22 cellular contexts compared by ENCODE assay signal in the genomic region with DNA sequence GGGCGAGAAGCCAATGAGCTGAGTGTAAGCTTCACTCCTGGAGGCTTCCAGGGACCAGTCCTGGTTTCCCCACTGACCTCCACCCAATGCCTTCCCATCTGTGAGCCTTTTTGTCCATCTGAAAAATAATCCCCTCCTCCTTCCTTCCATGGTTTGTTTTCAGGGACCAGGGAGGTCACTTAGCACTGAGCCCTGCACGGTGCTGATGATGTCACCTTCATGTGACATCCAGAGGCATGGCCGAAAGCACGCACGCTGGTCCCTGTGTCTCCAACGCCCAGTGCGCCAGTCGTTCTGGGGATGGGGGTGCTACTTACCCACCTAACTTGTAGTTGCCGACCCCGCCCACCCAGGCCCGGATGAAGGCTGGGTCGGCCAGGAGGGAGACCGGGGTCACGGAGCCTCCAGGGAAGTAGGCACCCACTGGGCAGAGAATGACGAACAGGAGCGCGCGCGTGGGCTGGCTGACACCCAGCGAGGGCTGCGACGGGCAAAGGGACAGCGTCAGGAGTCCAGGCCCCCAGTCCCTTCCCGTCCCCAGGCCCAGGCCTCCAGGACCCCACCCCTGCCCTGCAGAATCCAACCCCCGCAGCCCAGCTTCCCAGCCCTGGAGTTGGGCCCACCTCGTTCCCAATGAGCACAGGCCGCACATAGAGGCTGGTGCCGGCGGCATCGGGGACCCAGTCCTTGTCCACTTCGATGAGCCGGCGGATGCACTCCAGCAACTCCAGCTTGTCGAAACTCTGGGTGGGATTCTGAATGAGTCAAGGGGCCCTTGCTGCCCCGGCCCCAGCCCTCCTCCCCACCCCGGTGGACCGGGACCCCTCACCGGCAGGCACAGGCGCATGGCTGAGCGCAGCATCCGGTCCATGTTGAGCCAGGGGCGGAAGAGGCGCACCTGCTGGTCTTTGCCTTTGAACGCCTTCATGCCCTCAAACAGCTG. TPM values are rescaled to one million over a fixed set of nuclear protein-coding genes. Genes with fewer than 3 reads are reported as not detected.
DNase-seq lines count a peak whose midpoint lies in the region; ATAC-seq, FAIRE-seq and TF ChIP-seq lines count a peak whose summit lies in the region.
"Had no signal": no experiment of that assay in that cellular context is flagged by ENCODE, and none has a peak within 500 bp of the region (broad histone marks: within the 10 kb centered on the region; RNA-seq: fewer than 3 reads in every experiment).

No MANE protein-coding gene starts in this region.

- intact Hi-C loops in K562 (cut with micrococcal nuclease) (no loop called here), mucosa of descending colon (cut with DNase I, micrococcal nuclease) (loop anchor here (5.0 to 10.0 kb wide), 2 partner anchors 38 to 175 kb away; partner anchors contain the start of gene HSD17B14 (in 1 of the 2))

- peaks cover 4% of the 10 kb centered on the region for H3K36me3 Mint-ChIP-seq in type B pancreatic cell
- H3K36me3 Mint-ChIP-seq: activated naive CD4-positive, alpha-beta T cell treated with anti-CD3 and anti-CD28 coated beads, Interleukin-2, amount 10 ng/mL, durations not matched to agents 7 days and 5 days; natural killer cell had no signal

- no peak for TF ChIP-seq RAD21 in K562 (CRISPR knock-in tag; conservative IDR thresholded peaks at IDR 0.05 in 1 of 2, IDR thresholded peaks at IDR 0.05 in 1 of 2)

- CTCF ChIA-PET in K562 (lab: Yijun Ruan, JAX; ENCODE audit: low intra/inter-chr PET ratio): no interaction called here

- TF ChIP-seq CTCF in K562 (IDR thresholded peaks at IDR 0.05 in 2 of 3, conservative IDR thresholded peaks at IDR 0.05 in 1 of 3; ENCODE audit: insufficient read depth in 2 of 3, low read depth in 1 of 3, low read length in 3 of 3) (no peak), type B pancreatic cell (conservative IDR thresholded peaks at IDR 0.05) (no peak), mucosa of descending colon (IDR thresholded peaks at IDR 0.05) (no peak)

- H3K9me3 ChIP-seq in HUES6 (ENCODE audit: control insufficient read depth, insufficient read depth, low read depth, low read length) (no peaks in the 10 kb centered on the region), K562 (replicated peaks; ENCODE audit: control insufficient read depth, insufficient read depth, low read depth, low read length) (no peaks in the 10 kb centered on the region), iPS-15b (ENCODE audit: control insufficient read depth, insufficient read depth, low read length) (no peaks in the 10 kb centered on the region), mucosa of descending colon (no peaks in the 10 kb centered on the region)
- H3K9me3 ChIP-seq: prostate gland had no signal

- H3K27ac ChIP-seq in HUES6 (ENCODE audit: low read depth, low read length): no peak overlapping the region; the same call in 1 of the 2 replicates
- no peak overlapping the region; the same call in 2 of the 3 replicates for H3K27ac ChIP-seq in K562 (ENCODE audit: extremely low read depth, low read depth, low read length)
- H3K27ac ChIP-seq: VCaP had no signal

- no peak for TF ChIP-seq EP300 in K562 (IDR thresholded peaks at IDR 0.05; ENCODE audit: low read length)

- no peak for TF ChIP-seq POLR2A in K562 (conservative IDR thresholded peaks at IDR 0.05)

- no peaks in the 10 kb centered on the region; the same call in 2 of the 3 replicates for H3K79me2 ChIP-seq in K562 (ENCODE audit: control insufficient read depth, insufficient read depth, low read length)

- H3K4me2 ChIP-seq in K562 (ENCODE audit: insufficient read depth, low read length): no peak overlapping the region

- H3K27me3 ChIP-seq in HUES6 (ENCODE audit: control insufficient read depth, insufficient read depth, low read length): no peaks in the 10 kb centered on the region
- no peaks in the 10 kb centered on the region for H3K27me3 ChIP-seq in K562 (ENCODE audit: control insufficient read depth in 2 of 2, insufficient read depth in 2 of 2, low read length in 2 of 2)
- H3K27me3 ChIP-seq in iPS-15b (ENCODE audit: control insufficient read depth, insufficient read depth, low read length): no peaks in the 10 kb centered on the region

- H3K9me3 Mint-ChIP-seq in type B pancreatic cell: no peaks in the 10 kb centered on the region
- H3K9me3 Mint-ChIP-seq: activated CD4-positive, alpha-beta memory T cell treated with anti-CD3 and anti-CD28 coated beads, Interleukin-2, amount 10 ng/mL, durations not matched to agents 7 days and 5 days; activated naive CD4-positive, alpha-beta T cell treated with anti-CD3 and anti-CD28 coated beads, Interleukin-2, amount 10 ng/mL, durations not matched to agents 7 days and 5 days; activated T-cell treated with anti-CD3 and anti-CD28 coated beads, Interleukin-2, amount 50 U/mL, for 24 hours; natural killer cell had no signal

- H3K4me3 ChIP-seq in HUES6 (ENCODE audit: low read depth, low read length) (no peak overlapping the region), K562 (no peak overlapping the region), iPS-15b (ENCODE audit: low read depth, low read length) (no peak overlapping the region), mucosa of descending colon (no peak overlapping the region)
- H3K4me3 ChIP-seq: prostate gland had no signal

- no peak overlapping the region for H2AFZ ChIP-seq in K562 (ENCODE audit: low read depth, low read length)

- BruUV-seq in K562 (replicated peaks; lab: Mats Ljungman, UMichigan): no TSS peak

- H4K20me1 ChIP-seq in K562 (replicated peaks; ENCODE audit: control insufficient read depth, insufficient read depth, low read length): no peaks in the 10 kb centered on the region

- peaks cover 9% of the 10 kb centered on the region for H3K4me1 Mint-ChIP-seq in type B pancreatic cell (ENCODE audit: unreplicated experiment)

- H3K9ac ChIP-seq in HUES6 (ENCODE audit: low read length) (peak overlapping the region; percentile 53), K562 (ENCODE audit: insufficient read depth in 1 of 2, low read depth in 2 of 2, low read length in 2 of 2) (no peak overlapping the region), iPS-15b (ENCODE audit: low read depth, low read length) (peak overlapping the region; percentile 9)

- ATAC-seq in K562 (no peak), mucosa of descending colon (no peak), HG03139 (IDR thresholded peaks at IDR 0.05; ENCODE audit: unreplicated experiment) (no peak)
- ATAC-seq: natural killer cell had no signal

- no peaks in the 10 kb centered on the region for H3K27me3 Mint-ChIP-seq in type B pancreatic cell
- H3K27me3 Mint-ChIP-seq: activated CD4-positive, alpha-beta memory T cell treated with anti-CD3 and anti-CD28 coated beads, Interleukin-2, amount 10 ng/mL, durations not matched to agents 7 days and 5 days; activated naive CD4-positive, alpha-beta T cell treated with anti-CD3 and anti-CD28 coated beads, Interleukin-2, amount 10 ng/mL, durations not matched to agents 7 days and 5 days; activated T-cell treated with anti-CD3 and anti-CD28 coated beads, Interleukin-2, amount 50 U/mL, for 24 hours had no signal

- in situ Hi-C loops in K562 (cut with MboI): loop anchor here (10.0 kb wide), 1 partner anchor 425 kb away; no protein-coding TSS in a partner anchor

- H3K4me1 ChIP-seq in HUES6 (ENCODE audit: control insufficient read depth, insufficient read depth, low read length) (peaks cover 9% of the 10 kb centered on the region), K562 (replicated peaks in 1 of 2; ENCODE audit: control insufficient read depth in 2 of 2, insufficient read depth in 2 of 2, low read length in 2 of 2) (peaks cover 3 to 21% of the 10 kb centered on the region in 2 experiments; a peak in 4 of 5 replicates), iPS-15b (ENCODE audit: control insufficient read depth, insufficient read depth, low read length) (peaks cover 3% of the 10 kb centered on the region), mucosa of descending colon (ENCODE audit: low read depth) (peaks cover 7% of the 10 kb centered on the region)
- H3K4me1 ChIP-seq: prostate gland had no signal

- POLR2A ChIA-PET in K562 (lab: Yijun Ruan, JAX): interaction anchor here (0.9 to 1.6 kb wide), 3 partner anchors 7 to 72 kb away, joined by 3 to 5 read pairs (median 3); partner anchors contain the start of gene PPP1R15A

- no peak overlapping the region for H3K27ac Mint-ChIP-seq in type B pancreatic cell
- H3K27ac Mint-ChIP-seq: activated CD4-positive, alpha-beta memory T cell treated with anti-CD3 and anti-CD28 coated beads, Interleukin-2, amount 10 ng/mL, durations not matched to agents 7 days and 5 days; activated naive CD4-positive, alpha-beta T cell treated with anti-CD3 and anti-CD28 coated beads, Interleukin-2, amount 10 ng/mL, durations not matched to agents 7 days and 5 days; activated T-cell treated with anti-CD3 and anti-CD28 coated beads, Interleukin-2, amount 50 U/mL, for 24 hours; natural killer cell had no signal

- WGBS in K562 (ENCODE audit: insufficient coverage, low coverage, missing lambda C conversion rate): 95% methylated on average over 24 of the region's 44 CpGs

- no peak for FAIRE-seq in K562 (lab: Jason Lieb, UNC)
- FAIRE-seq: islet of Langerhans, small intestine had no signal

- no peaks in the 10 kb centered on the region for H3K9me1 ChIP-seq in K562 (ENCODE audit: control insufficient read depth, insufficient read depth, low read length)

- peak overlapping the region; percentile 44 for H3K4me3 Mint-ChIP-seq in type B pancreatic cell
- H3K4me3 Mint-ChIP-seq: activated CD4-positive, alpha-beta memory T cell treated with anti-CD3 and anti-CD28 coated beads, Interleukin-2, amount 10 ng/mL, durations not matched to agents 7 days and 5 days; activated naive CD4-positive, alpha-beta T cell treated with anti-CD3 and anti-CD28 coated beads, Interleukin-2, amount 10 ng/mL, durations not matched to agents 7 days and 5 days; activated T-cell treated with anti-CD3 and anti-CD28 coated beads, Interleukin-2, amount 50 U/mL, for 24 hours; natural killer cell had no signal

- no peak for DNase-seq in K562 (ENCODE audit: extremely low read depth in 1 of 4, low spot score in 3 of 4)
- DNase-seq in type B pancreatic cell (ENCODE audit: extremely low spot score, unreplicated experiment): no peak
- DNase-seq in mucosa of descending colon: no peak
- no peak for DNase-seq in HCEC 1CT
- DNase-seq: activated CD4-positive, alpha-beta memory T cell treated with anti-CD3 and anti-CD28 coated beads, Interleukin-2, amount 10 ng/mL, durations not matched to agents 7 days and 5 days; activated naive CD4-positive, alpha-beta T cell treated with anti-CD3 and anti-CD28 coated beads, Interleukin-2, amount 10 ng/mL, durations not matched to agents 7 days and 5 days; activated T-cell treated with anti-CD3 and anti-CD28 coated beads, Interleukin-2, amount 50 U/mL, for 24 hours; head of caudate nucleus; KBM-7; natural killer cell; NCI-H1092; NCI-H510A treated with DMSO at 0.1 percent for 48 hours; small intestine; stimulated activated CD4-positive, alpha-beta T cell treated with anti-CD3 and anti-CD28 coated beads, Interleukin-4, amount 100 ng/mL, for 1 hour had no signal

- no peaks in the 10 kb centered on the region for H3K36me3 ChIP-seq in HUES6 (ENCODE audit: control insufficient read depth, insufficient read depth, low read length)
- H3K36me3 ChIP-seq in K562 (ENCODE audit: control insufficient read depth, insufficient read depth, low read length): peaks cover 19% of the 10 kb centered on the region; the same call in 1 of the 3 replicates
- peaks cover 7% of the 10 kb centered on the region for H3K36me3 ChIP-seq in iPS-15b (ENCODE audit: control insufficient read depth, insufficient read depth, low read length)
- no peaks in the 10 kb centered on the region for H3K36me3 ChIP-seq in mucosa of descending colon (ENCODE audit: low read depth)
- H3K36me3 ChIP-seq: prostate gland had no signal

RNA-seq across cellular contexts. Expression of gene BCAT2, which starts 11.2 kb away (rescaled TPM):
- total RNA-seq in K562 (2011; cell fraction: chromatin; rRNA removed; ENCODE audit: low replicate concordance): 51.3 and 119 TPM in 2 replicates
- total RNA-seq in K562 (2011; cell fraction: nucleolus; rRNA removed): 57.0 and 58.4 TPM in 2 replicates
- 47.7 and 57.1 TPM in 2 replicates for total RNA-seq in K562 (2011; cell fraction: nucleoplasm; rRNA removed)
- total RNA-seq in K562 (2014; rRNA removed): 57.8 and 69.7 TPM in 2 replicates
- total RNA-seq in K562 (2014; rRNA removed; fragmentation: Illumina TruSeq; extraction: Trizol): 12.4 and 18.9 TPM in 2 replicates
- 31.4 and 32.6 TPM in 2 replicates for total RNA-seq in K562 (2015; rRNA removed; fragmentation: Illumina TruSeq; extraction: Trizol)
- 79.6 and 84.8 TPM in 2 replicates for total RNA-seq in K562 (2021)
- 29.7 and 54.4 TPM in 2 replicates for polyA plus RNA-seq in K562 (2011; rRNA removed)
- polyA plus RNA-seq in K562 (2011; cell fraction: cytosol; rRNA removed): 62.1 and 122 TPM in 2 replicates
- polyA plus RNA-seq in K562 (2011; cell fraction: nucleus; rRNA removed): 58.1 and 87.7 TPM in 2 replicates
- polyA plus RNA-seq in K562 (2012): 50.4 and 57.4 TPM in 2 replicates
- polyA plus RNA-seq in K562 (2014; fragmentation: Illumina TruSeq; extraction: Trizol): 53.9 and 68.4 TPM in 2 replicates
- 10 to 100 TPM in 1 of 2 experiments, 1 to 10 TPM in 1; 3.4 to 17.0 TPM for polyA plus RNA-seq in K562 (2014; fragmentation: Nextera tagmentation; extraction: Ambion mirVana)
- 61.3 and 70.5 TPM in 2 replicates for polyA plus RNA-seq in K562 (2014; rRNA removed)
- 19.9 and 22.6 TPM in 2 replicates for polyA minus RNA-seq in K562 (2011; rRNA and poly(A)+ RNA removed)
- 31.7 and 42.9 TPM in 2 replicates for polyA minus RNA-seq in K562 (2011; cell fraction: cytosol; rRNA and poly(A)+ RNA removed)
- polyA minus RNA-seq in K562 (2011; cell fraction: nucleus; rRNA and poly(A)+ RNA removed): 13.1 and 17.9 TPM in 2 replicates
- 52.8 and 73.3 TPM in 2 replicates for total RNA-seq in type B pancreatic cell (ENCODE audit: low replicate concordance)
- total RNA-seq in mucosa of descending colon: 10 to 100 TPM; 46.6 to 82.6 (median 57.4) TPM

RNA-seq across cellular contexts. Expression of gene HSD17B14, which starts 36.7 kb away (rescaled TPM):
- 0.70 and 1.7 TPM in 2 replicates for total RNA-seq in K562 (2011; cell fraction: chromatin; rRNA removed; ENCODE audit: low replicate concordance)
- total RNA-seq in K562 (2011; cell fraction: nucleolus; rRNA removed): 0.50 and 1.1 TPM in 2 replicates
- total RNA-seq in K562 (2011; cell fraction: nucleoplasm; rRNA removed): 0.53 and 0.88 TPM in 2 replicates
- total RNA-seq in K562 (2014; rRNA removed) (0.20 TPM in 1 of 2 replicates, not detected in the other), K562 (2014; rRNA removed; fragmentation: Illumina TruSeq; extraction: Trizol) (not detected in 2 replicates), K562 (2015; rRNA removed; fragmentation: Illumina TruSeq; extraction: Trizol) (not detected in 2 replicates), K562 (2021) (0.16 TPM in 1 of 2 replicates, not detected in the other), type B pancreatic cell (ENCODE audit: low replicate concordance) (9.4 and 12.9 TPM in 2 replicates), mucosa of descending colon (10 to 100 TPM in 1 of 3 donors, 1 to 10 TPM in 2; 2.4 to 10.1 (median 2.4) TPM)
- polyA plus RNA-seq in K562 (2011; rRNA removed) (0.20 TPM in 1 of 2 replicates, not detected in the other), K562 (2014; fragmentation: Illumina TruSeq; extraction: Trizol) (not detected in 2 replicates), K562 (2014; fragmentation: Nextera tagmentation; extraction: Ambion mirVana) (not detected), K562 (2014; rRNA removed) (not detected in 2 replicates)
- polyA plus RNA-seq in K562 (2011; cell fraction: cytosol; rRNA removed): 0.19 and 0.22 TPM in 2 replicates
- polyA plus RNA-seq in K562 (2011; cell fraction: nucleus; rRNA removed): 0.60 and 1.2 TPM in 2 replicates
- 0.21 and 1.0 TPM in 2 replicates for polyA plus RNA-seq in K562 (2012)
- polyA minus RNA-seq in K562 (2011; rRNA and poly(A)+ RNA removed): not detected in 2 replicates
- not detected in 2 replicates for polyA minus RNA-seq in K562 (2011; cell fraction: cytosol; rRNA and poly(A)+ RNA removed)
- polyA minus RNA-seq in K562 (2011; cell fraction: nucleus; rRNA and poly(A)+ RNA removed): not detected in 2 replicates

RNA-seq across cellular contexts. Expression of gene FGF21, which starts 44.3 kb away (rescaled TPM):
- total RNA-seq in K562 (2011; cell fraction: chromatin; rRNA removed; ENCODE audit: low replicate concordance): not detected in 2 replicates
- total RNA-seq in K562 (2011; cell fraction: nucleolus; rRNA removed): not detected in 2 replicates
- total RNA-seq in K562 (2011; cell fraction: nucleoplasm; rRNA removed): not detected in 2 replicates
- total RNA-seq in K562 (2014; rRNA removed) (0.33 and 0.77 TPM in 2 replicates), K562 (2014; rRNA removed; fragmentation: Illumina TruSeq; extraction: Trizol) (not detected in 2 replicates), K562 (2015; rRNA removed; fragmentation: Illumina TruSeq; extraction: Trizol) (not detected in 2 replicates), K562 (2021) (not detected in 2 replicates), type B pancreatic cell (ENCODE audit: low replicate concordance) (not detected in 2 replicates), mucosa of descending colon (not detected)
- polyA plus RNA-seq in K562 (2011; rRNA removed) (not detected in 2 replicates), K562 (2014; fragmentation: Illumina TruSeq; extraction: Trizol) (0.09 TPM in 1 of 2 replicates, not detected in the other), K562 (2014; fragmentation: Nextera tagmentation; extraction: Ambion mirVana) (under 1 TPM in 1 of 2 experiments, not detected in 1; 0.04 TPM), K562 (2014; rRNA removed) (not detected in 2 replicates)
- polyA plus RNA-seq in K562 (2011; cell fraction: cytosol; rRNA removed): not detected in 2 replicates
- polyA plus RNA-seq in K562 (2011; cell fraction: nucleus; rRNA removed): not detected in 2 replicates
- 0.30 TPM in 1 of 2 replicates, not detected in the other for polyA plus RNA-seq in K562 (2012)
- not detected in 2 replicates for polyA minus RNA-seq in K562 (2011; rRNA and poly(A)+ RNA removed)
- not detected in 2 replicates for polyA minus RNA-seq in K562 (2011; cell fraction: cytosol; rRNA and poly(A)+ RNA removed)
- not detected in 2 replicates for polyA minus RNA-seq in K562 (2011; cell fraction: nucleus; rRNA and poly(A)+ RNA removed)
- total RNA-seq: activated CD4-positive, alpha-beta memory T cell treated with anti-CD3 and anti-CD28 coated beads, Interleukin-2, amount 10 ng/mL, durations not matched to agents 7 days and 5 days; natural killer cell; prostate gland; subcutaneous adipose tissue had no signal
- polyA plus RNA-seq: BJ had no signal

RNA-seq across cellular contexts. Expression of gene FUT1, which starts 47.2 kb away (rescaled TPM):
- total RNA-seq in K562 (2011; cell fraction: chromatin; rRNA removed; ENCODE audit: low replicate concordance): 53.2 and 80.3 TPM in 2 replicates
- total RNA-seq in K562 (2011; cell fraction: nucleolus; rRNA removed): 51.5 and 67.9 TPM in 2 replicates
- total RNA-seq in K562 (2011; cell fraction: nucleoplasm; rRNA removed): 56.0 and 63.6 TPM in 2 replicates
- total RNA-seq in K562 (2014; rRNA removed) (15.5 and 17.2 TPM in 2 replicates), K562 (2014; rRNA removed; fragmentation: Illumina TruSeq; extraction: Trizol) (8.9 TPM in 2 replicates), K562 (2015; rRNA removed; fragmentation: Illumina TruSeq; extraction: Trizol) (5.0 TPM in 2 replicates), K562 (2021) (18.5 and 19.6 TPM in 2 replicates), type B pancreatic cell (ENCODE audit: low replicate concordance) (11.2 and 15.0 TPM in 2 replicates), mucosa of descending colon (1 to 10 TPM in 1 of 3 donors, under 1 TPM in 2; 0.17 to 1.5 (median 0.72) TPM)
- polyA plus RNA-seq in K562 (2011; rRNA removed) (3.2 and 5.0 TPM in 2 replicates), K562 (2014; fragmentation: Illumina TruSeq; extraction: Trizol) (7.9 and 8.8 TPM in 2 replicates), K562 (2014; fragmentation: Nextera tagmentation; extraction: Ambion mirVana) (1 to 10 TPM; 2.3 to 3.1 TPM), K562 (2014; rRNA removed) (16.3 and 18.3 TPM in 2 replicates)
- polyA plus RNA-seq in K562 (2011; cell fraction: cytosol; rRNA removed): 2.2 and 4.8 TPM in 2 replicates
- polyA plus RNA-seq in K562 (2011; cell fraction: nucleus; rRNA removed): 5.3 and 17.6 TPM in 2 replicates
- polyA plus RNA-seq in K562 (2012): 4.8 and 9.2 TPM in 2 replicates
- polyA minus RNA-seq in K562 (2011; rRNA and poly(A)+ RNA removed): 1.1 and 3.1 TPM in 2 replicates
- 1.4 and 4.4 TPM in 2 replicates for polyA minus RNA-seq in K562 (2011; cell fraction: cytosol; rRNA and poly(A)+ RNA removed)
- polyA minus RNA-seq in K562 (2011; cell fraction: nucleus; rRNA and poly(A)+ RNA removed): 3.2 and 5.3 TPM in 2 replicates

RNA-seq across cellular contexts. Expression of gene IZUMO1, which starts 52.9 kb away (rescaled TPM):
- total RNA-seq in K562 (2011; cell fraction: chromatin; rRNA removed; ENCODE audit: low replicate concordance): 23.8 and 28.5 TPM in 2 replicates
- total RNA-seq in K562 (2011; cell fraction: nucleolus; rRNA removed): 10.5 and 17.9 TPM in 2 replicates
- total RNA-seq in K562 (2011; cell fraction: nucleoplasm; rRNA removed): 18.7 and 19.0 TPM in 2 replicates
- total RNA-seq in K562 (2014; rRNA removed) (0.14 and 0.78 TPM in 2 replicates), K562 (2014; rRNA removed; fragmentation: Illumina TruSeq; extraction: Trizol) (0.61 and 1.3 TPM in 2 replicates), K562 (2015; rRNA removed; fragmentation: Illumina TruSeq; extraction: Trizol) (0.40 and 0.49 TPM in 2 replicates), K562 (2021) (2.1 and 2.2 TPM in 2 replicates), type B pancreatic cell (ENCODE audit: low replicate concordance) (2.2 and 4.8 TPM in 2 replicates), mucosa of descending colon (not detected)
- polyA plus RNA-seq in K562 (2011; rRNA removed) (0.54 and 0.57 TPM in 2 replicates), K562 (2014; fragmentation: Illumina TruSeq; extraction: Trizol) (0.29 and 1.1 TPM in 2 replicates), K562 (2014; fragmentation: Nextera tagmentation; extraction: Ambion mirVana) (under 1 TPM; 0.24 to 0.73 TPM), K562 (2014; rRNA removed) (0.39 and 1.2 TPM in 2 replicates)
- 0.16 and 0.67 TPM in 2 replicates for polyA plus RNA-seq in K562 (2011; cell fraction: cytosol; rRNA removed)
- polyA plus RNA-seq in K562 (2011; cell fraction: nucleus; rRNA removed): 3.1 and 3.5 TPM in 2 replicates
- 1.4 and 1.7 TPM in 2 replicates for polyA plus RNA-seq in K562 (2012)
- 0.63 TPM in 1 of 2 replicates, not detected in the other for polyA minus RNA-seq in K562 (2011; rRNA and poly(A)+ RNA removed)
- polyA minus RNA-seq in K562 (2011; cell fraction: cytosol; rRNA and poly(A)+ RNA removed): not detected in 2 replicates
- polyA minus RNA-seq in K562 (2011; cell fraction: nucleus; rRNA and poly(A)+ RNA removed): 0.67 and 0.89 TPM in 2 replicates
- total RNA-seq: activated CD4-positive, alpha-beta memory T cell treated with anti-CD3 and anti-CD28 coated beads, Interleukin-2, amount 10 ng/mL, durations not matched to agents 7 days and 5 days; natural killer cell had no signal
- polyA plus RNA-seq: BJ had no signal

Comparison
In these comparisons a context has a peak if more than half of its experiments do, and no peak if none do; other contexts are left out.
1. H3K9ac ChIP-seq: peak in HUES6 (single experiment) and iPS-15b (single experiment); none in K562 (0 of 2).